ENCODE assay signal across 14 cellular contexts in genomic region chr9:92722386-92723298, GRCh38. TPM values are rescaled to one million over a fixed set of nuclear protein-coding genes. Genes with fewer than 3 reads are reported as not detected.
A peak's percentile ranks its signal among the peaks of the same experiment; 100 is the strongest.
DNase-seq lines count a peak whose midpoint lies in the region.
"Had no signal": no experiment of that assay in that cellular context is flagged by ENCODE, and none has a peak within 500 bp of the region (broad histone marks: within the 10 kb centered on the region; RNA-seq: fewer than 3 reads in every experiment).

No MANE protein-coding gene starts in this region.

- peak; percentile 37 for DNase-seq in DMS79 (lab: John Stamatoyannopoulos, UW)
- DNase-seq in NAMALWA (ENCODE audit: low spot score), result peak; percentile 48
- DNase-seq in trophoblast cell, result peak; percentile 9 to 13
- no peak for DNase-seq in NCI-H1930 (lab: John Stamatoyannopoulos, UW)
- DNase-seq in HCEC 1CT, result no peak
- no peak for DNase-seq in cerebellar nuclear complex (lab: John Stamatoyannopoulos, UW)
- DNase-seq: activated CD4-positive, CD25-positive, alpha-beta regulatory T cell treated with anti-CD3 and anti-CD28 coated beads, Interleukin-2, amount 50 U/mL, for 72 hours; activated T-cell treated with anti-CD3 and anti-CD28 coated beads, Interleukin-2, amount 50 U/mL, for 72 hours; amniotic stem cell; NCI-H2171; uterus had no signal

- H3K36me3 ChIP-seq in esophagus (ENCODE audit: control insufficient read depth in 2 of 2, insufficient read depth in 2 of 2, low read length in 1 of 2), result peaks cover 8 to 64% of the 10 kb centered on the region in 2 donors
- peaks cover 55% of the 10 kb centered on the region in 2 experiments for H3K36me3 ChIP-seq in trophoblast cell (ENCODE audit: control insufficient read depth in 1 of 2, insufficient read depth in 2 of 2, low read length in 2 of 2)
- H3K36me3 ChIP-seq: uterus had no signal

- 58 to 72% methylated on average over 16 of the region's 16 CpGs for WGBS in esophagus, 2 donors
- WGBS in trophoblast cell (ENCODE audit: extremely low coverage, insufficient coverage, insufficient read length), result no CpG with 5 or more reads among the region's 16 CpGs

- H3K27ac ChIP-seq in esophagus (ENCODE audit: low read depth in 2 of 2, low read length in 1 of 2) (peak overlapping the region; percentile 84 to 91), trophoblast cell (ENCODE audit: low read depth, low read length) (no peak overlapping the region)
- H3K27ac ChIP-seq: BLaER1, uterus had no signal

- H3K18ac ChIP-seq in trophoblast cell (ENCODE audit: low read length), result peak overlapping the region; percentile 77

- H2BK120ac ChIP-seq in trophoblast cell (ENCODE audit: insufficient read depth, low read length, poor library complexity), result peak overlapping the region; percentile 3

- peak overlapping the region; percentile 25 for H2AK5ac ChIP-seq in trophoblast cell (ENCODE audit: low read length)

- H3K4me2 ChIP-seq in trophoblast cell (ENCODE audit: low read length), result no peak overlapping the region
- H3K4me2 ChIP-seq: BLaER1 had no signal

- H3K4ac ChIP-seq in trophoblast cell (ENCODE audit: low read depth, low read length), result no peak overlapping the region

- H3K14ac ChIP-seq in trophoblast cell (ENCODE audit: low read length), result peak overlapping the region; percentile 22

- H3K9ac ChIP-seq in trophoblast cell (ENCODE audit: low read length), result no peak overlapping the region
- H3K9ac ChIP-seq: BLaER1 had no signal

- H3K9me3 ChIP-seq in esophagus (ENCODE audit: control insufficient read depth in 2 of 2, insufficient read depth in 1 of 2, low read depth in 1 of 2, low read length in 1 of 2), result no peaks in the 10 kb centered on the region
- H3K9me3 ChIP-seq in trophoblast cell (ENCODE audit: insufficient read depth, low read depth, low read length), result peaks cover 6% of the 10 kb centered on the region
- H3K9me3 ChIP-seq: BLaER1, uterus had no signal

- H3K4me1 ChIP-seq in esophagus (ENCODE audit: control insufficient read depth in 2 of 2, insufficient read depth in 2 of 2, low read length in 1 of 2) (peaks cover 4 to 46% of the 10 kb centered on the region in 2 donors), trophoblast cell (ENCODE audit: control insufficient read depth in 1 of 2, insufficient read depth in 2 of 2, low read length in 2 of 2) (peaks cover 34 to 48% of the 10 kb centered on the region in 2 experiments)
- H3K4me1 ChIP-seq: uterus had no signal

- no peak overlapping the region for H3K23ac ChIP-seq in trophoblast cell (ENCODE audit: low read length)

- no peak overlapping the region for H2BK5ac ChIP-seq in trophoblast cell (ENCODE audit: low read depth, low read length, poor library complexity)

- H3K4me3 ChIP-seq in esophagus (ENCODE audit: low read depth in 1 of 2, low read length in 2 of 2) (no peak overlapping the region), trophoblast cell (ENCODE audit: low read depth, low read length) (no peak overlapping the region)
- H3K4me3 ChIP-seq: BLaER1, GM12878, uterus had no signal

- peaks cover 8% of the 10 kb centered on the region for H3K79me1 ChIP-seq in trophoblast cell (ENCODE audit: low read length)

- H2BK12ac ChIP-seq in trophoblast cell (ENCODE audit: low read length), result no peak overlapping the region

- peaks cover 4% of the 10 kb centered on the region for H3K79me2 ChIP-seq in trophoblast cell (ENCODE audit: control insufficient read depth, insufficient read depth, low read length, poor library complexity)

- no peak overlapping the region for H2AFZ ChIP-seq in trophoblast cell (ENCODE audit: insufficient read depth, low read length, poor library complexity)

- H4K8ac ChIP-seq in trophoblast cell (ENCODE audit: low read depth, low read length), result no peak overlapping the region

- H3K27me3 ChIP-seq in esophagus (ENCODE audit: control insufficient read depth in 1 of 2, insufficient read depth in 2 of 2, low read length in 2 of 2) (no peaks in the 10 kb centered on the region), trophoblast cell (ENCODE audit: insufficient read depth, low read length) (no peaks in the 10 kb centered on the region)
- H3K27me3 ChIP-seq: BLaER1, uterus had no signal

- H4K12ac ChIP-seq in trophoblast cell (ENCODE audit: low read depth, low read length), result no peak overlapping the region

- H4K91ac ChIP-seq in trophoblast cell (ENCODE audit: low read depth, low read length), result peak overlapping the region; percentile 7

RNA-seq across cellular contexts. Expression of gene BICD2, which starts 42.0 kb away (rescaled TPM):
- polyA plus RNA-seq in esophagus, result 10 to 100 TPM; 30.9 to 41.1 TPM
- polyA plus RNA-seq in trophoblast cell (2013), result 25.7 and 26.4 TPM in 2 replicates

RNA-seq across cellular contexts. Expression of gene IPPK, which starts 52.7 kb away (rescaled TPM):
- 10 to 100 TPM; 18.7 to 41.1 TPM for polyA plus RNA-seq in esophagus
- polyA plus RNA-seq in trophoblast cell (2013), result 7.8 and 8.4 TPM in 2 replicates

Comparison
In these comparisons a context has a peak if more than half of its experiments do, and no peak if none do; other contexts are left out.
1. DNase-seq: peak in DMS79 (single experiment), NAMALWA (single experiment) and trophoblast cell (2 of 2); none in NCI-H1930 (0 of 2), HCEC 1CT (single experiment) and cerebellar nuclear complex (0 of 2).